ENCODE assay signal across 2 cellular contexts in the genomic region with DNA sequence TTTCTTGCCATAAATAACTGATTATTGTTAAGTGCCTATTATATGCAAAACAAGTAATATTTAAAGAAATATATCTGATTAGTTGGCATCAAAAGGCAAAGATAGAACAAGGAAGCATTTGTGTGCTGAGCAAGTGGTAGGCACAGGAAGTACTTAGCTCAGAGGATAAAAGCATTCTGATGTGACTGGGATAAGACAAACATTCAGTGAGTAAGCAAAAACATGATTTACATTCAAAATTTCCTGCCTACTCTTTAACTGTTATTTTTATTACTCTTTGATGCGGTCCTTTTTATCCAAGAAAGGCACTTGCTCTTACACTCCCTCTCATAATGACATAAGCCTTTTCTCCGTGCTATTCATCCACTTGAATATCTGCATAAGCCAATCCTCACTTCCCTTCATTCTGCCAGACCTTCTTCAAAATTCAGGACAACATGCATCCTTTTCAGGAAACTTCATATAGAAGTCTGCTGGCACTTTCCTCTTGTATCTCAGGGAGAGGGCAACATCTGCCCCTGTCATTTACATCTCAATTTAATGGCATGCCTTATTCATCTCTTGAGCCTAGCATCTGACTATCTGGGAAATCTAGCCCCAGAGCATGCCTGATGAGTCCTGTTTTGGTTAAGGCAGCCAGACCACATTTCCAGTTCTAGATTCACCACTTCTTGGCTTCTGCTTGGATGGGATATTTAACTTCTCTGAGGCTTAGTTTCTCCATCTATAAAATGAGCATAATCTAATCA.
TF ChIP-seq lines count a peak whose summit lies in the region.

No MANE protein-coding gene starts in this region.

TF ChIP-seq in SK-N-SH treated with all-trans-retinoic acid at 6 μM for 48 hours, 23 proteins besides CTCF, POLR2A, EP300 and RAD21 (continued from another document):
- TF ChIP-seq, protein P1, sequence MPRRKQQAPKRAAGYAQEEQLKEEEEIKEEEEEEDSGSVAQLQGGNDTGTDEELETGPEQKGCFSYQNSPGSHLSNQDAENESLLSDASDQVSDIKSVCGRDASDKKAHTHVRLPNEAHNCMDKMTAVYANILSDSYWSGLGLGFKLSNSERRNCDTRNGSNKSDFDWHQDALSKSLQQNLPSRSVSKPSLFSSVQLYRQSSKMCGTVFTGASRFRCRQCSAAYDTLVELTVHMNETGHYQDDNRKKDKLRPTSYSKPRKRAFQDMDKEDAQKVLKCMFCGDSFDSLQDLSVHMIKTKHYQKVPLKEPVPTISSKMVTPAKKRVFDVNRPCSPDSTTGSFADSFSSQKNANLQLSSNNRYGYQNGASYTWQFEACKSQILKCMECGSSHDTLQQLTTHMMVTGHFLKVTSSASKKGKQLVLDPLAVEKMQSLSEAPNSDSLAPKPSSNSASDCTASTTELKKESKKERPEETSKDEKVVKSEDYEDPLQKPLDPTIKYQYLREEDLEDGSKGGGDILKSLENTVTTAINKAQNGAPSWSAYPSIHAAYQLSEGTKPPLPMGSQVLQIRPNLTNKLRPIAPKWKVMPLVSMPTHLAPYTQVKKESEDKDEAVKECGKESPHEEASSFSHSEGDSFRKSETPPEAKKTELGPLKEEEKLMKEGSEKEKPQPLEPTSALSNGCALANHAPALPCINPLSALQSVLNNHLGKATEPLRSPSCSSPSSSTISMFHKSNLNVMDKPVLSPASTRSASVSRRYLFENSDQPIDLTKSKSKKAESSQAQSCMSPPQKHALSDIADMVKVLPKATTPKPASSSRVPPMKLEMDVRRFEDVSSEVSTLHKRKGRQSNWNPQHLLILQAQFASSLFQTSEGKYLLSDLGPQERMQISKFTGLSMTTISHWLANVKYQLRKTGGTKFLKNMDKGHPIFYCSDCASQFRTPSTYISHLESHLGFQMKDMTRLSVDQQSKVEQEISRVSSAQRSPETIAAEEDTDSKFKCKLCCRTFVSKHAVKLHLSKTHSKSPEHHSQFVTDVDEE (CRISPR knock-in tag; IDR thresholded peaks at IDR 0.05) = no peak
- TF ChIP-seq ZC3H10 (CRISPR knock-in tag; IDR thresholded peaks at IDR 0.05) = 0 out of 2 replicates have a peak, but pooled peaks have one; percentile 8
TF ChIP-seq in SK-N-SH treated with all-trans-retinoic acid at 6 μM for 48 hours: peak in this region for 2.

TF ChIP-seq in SK-N-SH, 30 proteins besides CTCF, POLR2A, EP300 and RAD21 (continued from another document):
- TF ChIP-seq, protein P2, sequence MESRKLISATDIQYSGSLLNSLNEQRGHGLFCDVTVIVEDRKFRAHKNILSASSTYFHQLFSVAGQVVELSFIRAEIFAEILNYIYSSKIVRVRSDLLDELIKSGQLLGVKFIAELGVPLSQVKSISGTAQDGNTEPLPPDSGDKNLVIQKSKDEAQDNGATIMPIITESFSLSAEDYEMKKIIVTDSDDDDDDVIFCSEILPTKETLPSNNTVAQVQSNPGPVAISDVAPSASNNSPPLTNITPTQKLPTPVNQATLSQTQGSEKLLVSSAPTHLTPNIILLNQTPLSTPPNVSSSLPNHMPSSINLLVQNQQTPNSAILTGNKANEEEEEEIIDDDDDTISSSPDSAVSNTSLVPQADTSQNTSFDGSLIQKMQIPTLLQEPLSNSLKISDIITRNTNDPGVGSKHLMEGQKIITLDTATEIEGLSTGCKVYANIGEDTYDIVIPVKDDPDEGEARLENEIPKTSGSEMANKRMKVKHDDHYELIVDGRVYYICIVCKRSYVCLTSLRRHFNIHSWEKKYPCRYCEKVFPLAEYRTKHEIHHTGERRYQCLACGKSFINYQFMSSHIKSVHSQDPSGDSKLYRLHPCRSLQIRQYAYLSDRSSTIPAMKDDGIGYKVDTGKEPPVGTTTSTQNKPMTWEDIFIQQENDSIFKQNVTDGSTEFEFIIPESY (IDR thresholded peaks at IDR 0.05; ENCODE audit: borderline replicate concordance, low read depth) = no peak
- TF ChIP-seq FOXM1 (IDR thresholded peaks at IDR 0.05; ENCODE audit: low read depth) = no peak
- no peak for TF ChIP-seq RXRA (IDR thresholded peaks at IDR 0.05; ENCODE audit: borderline replicate concordance, low read depth)
- no peak for TF ChIP-seq JUND (IDR thresholded peaks at IDR 0.05)
- TF ChIP-seq MXI1 (IDR thresholded peaks at IDR 0.05; ENCODE audit: low read depth, low read length) = no peak
- no peak for TF ChIP-seq FOSL2 (IDR thresholded peaks at IDR 0.05; ENCODE audit: borderline replicate concordance, low read depth)
- no peak for TF ChIP-seq MEF2A (IDR thresholded peaks at IDR 0.05; ENCODE audit: borderline replicate concordance, low read depth)
- TF ChIP-seq SIN3A (IDR thresholded peaks at IDR 0.05; ENCODE audit: borderline replicate concordance, low read depth, low read length) = no peak
- TF ChIP-seq FOXJ3 (CRISPR knock-in tag; IDR thresholded peaks at IDR 0.05) = no peak
- no peak for TF ChIP-seq POLR2AphosphoS5 (IDR thresholded peaks at IDR 0.05; ENCODE audit: low read depth, low read length)
TF ChIP-seq in SK-N-SH: peak in this region for 0.
